8 cellular contexts compared by ENCODE assay signal in genomic region chr1:12276225-12276624, GRCh38. TPM values are rescaled to one million over a fixed set of nuclear protein-coding genes. Genes with fewer than 3 reads are reported as not detected.
DNase-seq lines count a peak whose midpoint lies in the region; ATAC-seq and TF ChIP-seq lines count a peak whose summit lies in the region.

No MANE protein-coding gene starts in this region.

- no CpG with 5 or more reads among the region's 7 CpGs for WGBS in trophoblast cell (ENCODE audit: extremely low coverage, insufficient coverage, insufficient read length)

- H2BK120ac ChIP-seq in trophoblast cell (ENCODE audit: insufficient read depth, low read length, poor library complexity) = no peak overlapping the region

- H3K9ac ChIP-seq in NT2/D1 (ENCODE audit: insufficient read length, low read depth) (no peak overlapping the region), fibroblast of lung (ENCODE audit: insufficient read depth, low read length) (no peak overlapping the region), trophoblast cell (ENCODE audit: low read length) (no peak overlapping the region)

- peak; percentile 47 to 62 for TF ChIP-seq CTCF in fibroblast of lung (conservative IDR thresholded peaks at IDR 0.05 in 1 of 2, IDR thresholded peaks at IDR 0.05 in 1 of 2; ENCODE audit: low read depth in 1 of 2, low read length in 2 of 2)

- H2BK5ac ChIP-seq in trophoblast cell (ENCODE audit: low read depth, low read length, poor library complexity) = no peak overlapping the region

- no peak overlapping the region for H3K4me3 ChIP-seq in NT2/D1 (ENCODE audit: insufficient read length, low read depth)
- no peak overlapping the region for H3K4me3 ChIP-seq in fibroblast of lung (replicated peaks in 1 of 4; ENCODE audit: control extremely low read depth in 1 of 4, insufficient read depth in 1 of 4, low read depth in 3 of 4, low read length in 4 of 4)
- no peak overlapping the region for H3K4me3 ChIP-seq in trophoblast cell (ENCODE audit: low read depth, low read length)

- H3K36me3 ChIP-seq in NT2/D1 (ENCODE audit: insufficient read depth, insufficient read length, low read length) = peaks cover 58% of the 10 kb centered on the region
- H3K36me3 ChIP-seq in fibroblast of lung (ENCODE audit: control insufficient read depth, insufficient read depth, low read length) = peaks cover 18% of the 10 kb centered on the region
- peaks cover 18 to 30% of the 10 kb centered on the region in 2 experiments for H3K36me3 ChIP-seq in trophoblast cell (ENCODE audit: control insufficient read depth in 1 of 2, insufficient read depth in 2 of 2, low read length in 2 of 2)

- H3K27ac ChIP-seq in fibroblast of lung (ENCODE audit: insufficient read depth, low read length) (no peak overlapping the region), trophoblast cell (ENCODE audit: low read depth, low read length) (no peak overlapping the region)

- H2AK5ac ChIP-seq in trophoblast cell (ENCODE audit: low read length) = no peak overlapping the region

- H2BK12ac ChIP-seq in trophoblast cell (ENCODE audit: low read length) = no peak overlapping the region

- H3K4ac ChIP-seq in trophoblast cell (ENCODE audit: low read depth, low read length) = no peak overlapping the region

- H3K27me3 ChIP-seq in NT2/D1 (ENCODE audit: insufficient read depth, insufficient read length) = no peaks in the 10 kb centered on the region
- H3K27me3 ChIP-seq in fibroblast of lung (ENCODE audit: control insufficient read depth, insufficient read depth, low read length) = no peaks in the 10 kb centered on the region
- H3K27me3 ChIP-seq in trophoblast cell (ENCODE audit: insufficient read depth, low read length) = no peaks in the 10 kb centered on the region

- peaks cover 3% of the 10 kb centered on the region for H3K4me1 ChIP-seq in NT2/D1 (ENCODE audit: insufficient read depth, insufficient read length)
- no peaks in the 10 kb centered on the region for H3K4me1 ChIP-seq in fibroblast of lung (ENCODE audit: control insufficient read depth, extremely low read depth, insufficient read depth, low read length)
- no peaks in the 10 kb centered on the region for H3K4me1 ChIP-seq in trophoblast cell (ENCODE audit: control insufficient read depth in 1 of 2, insufficient read depth in 2 of 2, low read length in 2 of 2)

- H4K12ac ChIP-seq in trophoblast cell (ENCODE audit: low read depth, low read length) = no peak overlapping the region

- H3K9me3 ChIP-seq in NT2/D1 (ENCODE audit: insufficient read depth, low read length) (no peaks in the 10 kb centered on the region), fibroblast of lung (ENCODE audit: control insufficient read depth, insufficient read depth, low read depth, low read length) (no peaks in the 10 kb centered on the region), trophoblast cell (ENCODE audit: insufficient read depth, low read depth, low read length) (no peaks in the 10 kb centered on the region)

- H3K79me1 ChIP-seq in trophoblast cell (ENCODE audit: low read length) = no peaks in the 10 kb centered on the region

- in situ Hi-C loops in G401 (cut with HindIII; ENCODE audit: low sequenced_read_pairs) = no loop called here

- no peak overlapping the region for H4K8ac ChIP-seq in trophoblast cell (ENCODE audit: low read depth, low read length)

- H2AFZ ChIP-seq in fibroblast of lung (ENCODE audit: low read length) = no peak overlapping the region
- no peak overlapping the region for H2AFZ ChIP-seq in trophoblast cell (ENCODE audit: insufficient read depth, low read length, poor library complexity)

- DNase-seq in G401 (ENCODE audit: low spot score) (peak; percentile 12), NT2/D1 (ENCODE audit: low read depth, low spot score) (peak; percentile 42), fibroblast of lung (ENCODE audit: low read depth in 2 of 2) (peak; percentile 19 to 67), trophoblast cell (peak; percentile 8 to 59), cerebellar nuclear complex (lab: John Stamatoyannopoulos, UW) (no peak), NCI-H748 treated with DMSO at 0.1 percent for 48 hours (lab: John Stamatoyannopoulos, UW) (no peak)

- no peak overlapping the region for H4K91ac ChIP-seq in trophoblast cell (ENCODE audit: low read depth, low read length)

- no peaks in the 10 kb centered on the region for H4K20me1 ChIP-seq in fibroblast of lung (ENCODE audit: control insufficient read depth, extremely low read depth, insufficient read depth, low read length)

- no peak overlapping the region for H3K23ac ChIP-seq in trophoblast cell (ENCODE audit: low read length)

- H3K79me2 ChIP-seq in fibroblast of lung (ENCODE audit: control insufficient read depth, insufficient read depth, low read length) (no peaks in the 10 kb centered on the region), trophoblast cell (ENCODE audit: control insufficient read depth, insufficient read depth, low read length, poor library complexity) (no peaks in the 10 kb centered on the region)

- no peak overlapping the region for H3K14ac ChIP-seq in trophoblast cell (ENCODE audit: low read length)

- H3K4me2 ChIP-seq in fibroblast of lung (ENCODE audit: extremely low read depth, insufficient read depth, low read length) = no peak overlapping the region
- no peak overlapping the region for H3K4me2 ChIP-seq in trophoblast cell (ENCODE audit: low read length)

- ATAC-seq in HG02870 (IDR thresholded peaks at IDR 0.05; ENCODE audit: unreplicated experiment) = no peak
- ATAC-seq in HG02623 (IDR thresholded peaks at IDR 0.05; ENCODE audit: unreplicated experiment) = no peak

- no peak overlapping the region for H3K18ac ChIP-seq in trophoblast cell (ENCODE audit: low read length)

RNA-seq across cellular contexts. Expression of gene VPS13D, which starts 46.4 kb away (rescaled TPM):
- 10.0 and 11.4 TPM in 2 replicates for total RNA-seq in G401 (2014; rRNA removed; shearing (Covaris generic))
- 30.6 and 40.0 TPM in 2 replicates for total RNA-seq in fibroblast of lung
- polyA plus RNA-seq in fibroblast of lung = 14.6 and 14.8 TPM in 2 replicates
- 9.8 and 11.0 TPM in 2 replicates for polyA plus RNA-seq in fibroblast of lung (2012)
- 34.4 and 38.0 TPM in 2 replicates for polyA minus RNA-seq in fibroblast of lung (ENCODE audit: low replicate concordance)
- 10.5 TPM in 2 replicates for polyA plus RNA-seq in trophoblast cell (2013)

Comparison
In these comparisons a context has a peak if more than half of its experiments do, and no peak if none do; other contexts are left out.
1. DNase-seq: peak in G401 (single experiment), NT2/D1 (single experiment), fibroblast of lung (2 of 2) and trophoblast cell (2 of 2); none in cerebellar nuclear complex (0 of 2) and NCI-H748 treated with DMSO at 0.1 percent for 48 hours (single experiment).